Comparison of ENCODE assay signal across 8 cellular contexts in the genomic region with DNA sequence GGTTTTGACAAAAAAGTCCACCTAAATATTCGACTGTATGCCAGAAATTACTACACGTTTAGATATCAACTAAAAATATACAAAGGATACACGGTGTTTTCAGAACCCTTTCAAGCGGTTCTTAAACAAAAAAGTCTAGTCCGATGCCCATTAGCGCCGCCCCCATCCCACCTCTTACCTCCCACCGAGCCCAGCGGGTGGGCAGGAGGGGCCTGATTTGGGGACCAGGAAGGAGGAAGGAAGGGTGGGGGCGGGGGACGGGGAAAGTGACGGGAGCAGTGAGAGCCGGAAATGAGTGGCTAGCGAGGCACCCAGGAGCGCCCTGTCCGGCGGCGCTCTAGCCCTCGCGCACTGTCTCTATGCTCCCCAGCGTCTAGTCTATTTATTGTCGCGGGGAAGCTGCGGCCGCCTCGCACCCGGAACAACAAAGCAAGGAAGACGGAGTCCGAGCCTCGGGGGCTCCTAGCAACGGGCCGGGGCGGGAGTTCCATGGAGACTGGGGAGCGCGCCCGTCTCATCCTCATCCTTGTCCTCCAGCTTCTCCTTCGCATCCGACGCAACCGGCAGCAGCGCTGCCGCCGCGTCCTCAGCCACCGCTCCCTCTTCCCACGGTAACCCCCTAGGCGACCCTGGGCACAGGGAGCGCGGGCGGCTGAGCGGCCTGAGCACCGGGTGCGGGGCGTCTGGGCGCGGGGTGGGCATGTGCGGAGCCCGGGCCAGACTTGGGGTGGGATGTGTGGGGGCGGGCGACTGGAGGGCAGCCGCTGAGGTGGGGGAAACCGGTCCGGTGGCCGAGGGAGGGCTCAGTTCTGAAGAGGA.
DNase-seq lines count a peak whose midpoint lies in the region; ATAC-seq lines count a peak whose summit lies in the region.

A gene (plus strand): TSS at position 410 of the 819 bp plus-strand sequence. CDS start 26,902 bp downstream, outside the sequence.

- H3K4me3 ChIP-seq in BLaER1 = peak within 1 kb of the TSS; percentile 89

- DNase-seq in GM19240 (ENCODE audit: insufficient read length, low spot score) = peak; percentile 71
- peak; percentile 99 for DNase-seq in NCI-H524 (lab: John Stamatoyannopoulos, UW)
- peak; percentile 93 for DNase-seq in activated CD4-positive, alpha-beta T cell treated with anti-CD3 and anti-CD28 coated beads for 48 hours
- DNase-seq in stimulated activated CD4-positive, alpha-beta T cell treated with anti-CD3 and anti-CD28 coated beads, Interleukin-1b, Interleukin-23, amount 100 ng/mL, for 24 hours (ENCODE audit: low read depth in 4 of 4, low spot score in 1 of 4) = peak; percentile 78 to 94 (median 85)

- H3K4me1 ChIP-seq in BLaER1 = peaks cover 32% of the 10 kb centered on the region

- peaks cover 46% of the 10 kb centered on the region for H4K20me1 ChIP-seq in BLaER1

- H3K27ac ChIP-seq in BLaER1 = peak within 1 kb of the TSS; percentile 96
- peak within 1 kb of the TSS; percentile 94 for H3K27ac ChIP-seq in cingulate gyrus (ENCODE audit: low read depth, low read length)
- peak within 1 kb of the TSS; percentile 94 for H3K27ac ChIP-seq in layer of hippocampus (ENCODE audit: low read depth, low read length)

- H3K27me3 ChIP-seq in BLaER1 = no peaks in the 10 kb centered on the region
- no peaks in the 10 kb centered on the region for H3K27me3 ChIP-seq in layer of hippocampus (ENCODE audit: control insufficient read depth, insufficient read depth, low read length)

- ATAC-seq in HG03457 (IDR thresholded peaks at IDR 0.05; ENCODE audit: unreplicated experiment) = peak; percentile 91

- H3K9me3 ChIP-seq in BLaER1 = no peaks in the 10 kb centered on the region

- peak within 1 kb of the TSS; percentile 93 for H3K9ac ChIP-seq in BLaER1

- H3K4me2 ChIP-seq in BLaER1 = peak within 1 kb of the TSS; percentile 94

- H3K36me3 ChIP-seq in BLaER1 = no peaks in the 10 kb centered on the region

Comparison
In these comparisons a context has a peak if more than half of its experiments do, and no peak if none do; other contexts are left out.
1. Peak in every context shown above with its lines: DNase-seq, ATAC-seq, H3K4me3 ChIP-seq and H3K27ac ChIP-seq.